ENCODE assay signal across 1 cellular context in the genomic region with DNA sequence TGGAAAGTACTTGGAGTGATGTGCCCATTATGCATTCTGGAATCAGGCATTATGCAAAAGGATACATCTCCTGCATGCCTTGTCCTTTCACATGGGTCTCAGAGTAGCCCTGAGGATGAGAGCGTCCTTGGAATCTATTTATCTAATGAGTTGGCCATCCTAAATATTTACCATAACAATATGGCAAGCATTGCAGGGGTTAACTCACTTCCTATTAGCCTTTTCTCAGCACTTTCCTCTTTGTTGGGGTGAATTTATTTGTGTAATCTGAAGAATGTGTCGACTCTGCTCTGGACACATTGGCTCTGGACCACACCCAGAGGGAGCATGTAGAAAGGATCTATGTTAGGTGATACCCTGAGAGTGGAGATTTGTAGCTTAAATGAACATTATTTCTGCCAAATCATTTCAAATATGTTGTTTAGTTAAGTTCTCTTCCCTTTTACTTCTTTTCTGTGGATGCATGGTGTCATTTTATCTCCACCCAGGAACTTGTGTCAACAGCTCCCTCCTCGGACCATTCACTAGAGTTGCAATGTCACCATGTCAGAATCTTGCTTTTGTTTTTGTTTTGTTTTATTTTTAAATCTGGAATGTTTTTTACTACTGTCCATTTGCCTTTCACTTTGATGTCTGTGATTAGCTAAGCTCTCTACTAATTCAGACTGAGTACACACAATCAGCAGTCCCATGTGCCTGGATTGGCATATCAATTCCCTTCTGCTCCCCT.
TF ChIP-seq lines count a peak whose summit lies in the region.

No MANE protein-coding gene starts in this region.

TF ChIP-seq in GM12878, 131 proteins besides CTCF, POLR2A, EP300 and RAD21 (continued from another document):
- TF ChIP-seq, protein P1, sequence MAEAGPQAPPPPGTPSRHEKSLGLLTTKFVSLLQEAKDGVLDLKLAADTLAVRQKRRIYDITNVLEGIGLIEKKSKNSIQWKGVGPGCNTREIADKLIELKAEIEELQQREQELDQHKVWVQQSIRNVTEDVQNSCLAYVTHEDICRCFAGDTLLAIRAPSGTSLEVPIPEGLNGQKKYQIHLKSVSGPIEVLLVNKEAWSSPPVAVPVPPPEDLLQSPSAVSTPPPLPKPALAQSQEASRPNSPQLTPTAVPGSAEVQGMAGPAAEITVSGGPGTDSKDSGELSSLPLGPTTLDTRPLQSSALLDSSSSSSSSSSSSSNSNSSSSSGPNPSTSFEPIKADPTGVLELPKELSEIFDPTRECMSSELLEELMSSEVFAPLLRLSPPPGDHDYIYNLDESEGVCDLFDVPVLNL (IDR thresholded peaks at IDR 0.05; ENCODE audit: low read depth, low read length): no peak
- TF ChIP-seq POU2F2 (IDR thresholded peaks at IDR 0.05; ENCODE audit: borderline replicate concordance, low read depth, low read length): no peak
- TF ChIP-seq BRCA1 (IDR thresholded peaks at IDR 0.05; ENCODE audit: low read depth, low read length): no peak
- no peak for TF ChIP-seq USF1 (IDR thresholded peaks at IDR 0.05; ENCODE audit: borderline replicate concordance, extremely low read length, insufficient read depth, low read depth, low read length)
- TF ChIP-seq CHD2 (IDR thresholded peaks at IDR 0.05; ENCODE audit: borderline replicate concordance, low read depth, low read length): no peak
- no peak for TF ChIP-seq BHLHE40 (IDR thresholded peaks at IDR 0.05; ENCODE audit: borderline replicate concordance in 1 of 2, low read depth in 2 of 2, low read length in 1 of 2)
- no peak for TF ChIP-seq SIX5 (IDR thresholded peaks at IDR 0.05; ENCODE audit: low read depth, low read length, severe bottlenecking)
- no peak for TF ChIP-seq NFYA (IDR thresholded peaks at IDR 0.05; ENCODE audit: borderline replicate concordance, low read depth, low read length)
- no peak for TF ChIP-seq HSF1 (IDR thresholded peaks at IDR 0.05; ENCODE audit: low read depth, low read length)
- TF ChIP-seq, protein P2, sequence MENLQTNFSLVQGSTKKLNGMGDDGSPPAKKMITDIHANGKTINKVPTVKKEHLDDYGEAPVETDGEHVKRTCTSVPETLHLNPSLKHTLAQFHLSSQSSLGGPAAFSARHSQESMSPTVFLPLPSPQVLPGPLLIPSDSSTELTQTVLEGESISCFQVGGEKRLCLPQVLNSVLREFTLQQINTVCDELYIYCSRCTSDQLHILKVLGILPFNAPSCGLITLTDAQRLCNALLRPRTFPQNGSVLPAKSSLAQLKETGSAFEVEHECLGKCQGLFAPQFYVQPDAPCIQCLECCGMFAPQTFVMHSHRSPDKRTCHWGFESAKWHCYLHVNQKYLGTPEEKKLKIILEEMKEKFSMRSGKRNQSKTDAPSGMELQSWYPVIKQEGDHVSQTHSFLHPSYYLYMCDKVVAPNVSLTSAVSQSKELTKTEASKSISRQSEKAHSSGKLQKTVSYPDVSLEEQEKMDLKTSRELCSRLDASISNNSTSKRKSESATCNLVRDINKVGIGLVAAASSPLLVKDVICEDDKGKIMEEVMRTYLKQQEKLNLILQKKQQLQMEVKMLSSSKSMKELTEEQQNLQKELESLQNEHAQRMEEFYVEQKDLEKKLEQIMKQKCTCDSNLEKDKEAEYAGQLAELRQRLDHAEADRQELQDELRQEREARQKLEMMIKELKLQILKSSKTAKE (IDR thresholded peaks at IDR 0.05; ENCODE audit: low read depth, poor library complexity, severe bottlenecking): no peak
